Comparison of ENCODE assay signal across 28 cellular contexts in genomic region chr11:59223177-59223576, GRCh38. TPM values are rescaled to one million over a fixed set of nuclear protein-coding genes. Genes with fewer than 3 reads are reported as not detected.
DNase-seq lines count a peak whose midpoint lies in the region; ATAC-seq and TF ChIP-seq lines count a peak whose summit lies in the region.
"Had no signal": no experiment of that assay in that cellular context is flagged by ENCODE, and none has a peak within 500 bp of the region (broad histone marks: within the 10 kb centered on the region; RNA-seq: fewer than 3 reads in every experiment).

No MANE protein-coding gene starts in this region.

- H3K27me3 ChIP-seq in Peyer's patch (no peaks in the 10 kb centered on the region), lung (ENCODE audit: control insufficient read depth, insufficient read depth) (no peaks in the 10 kb centered on the region)
- no peaks in the 10 kb centered on the region for H3K27me3 ChIP-seq in CD8-positive, alpha-beta memory T cell (ENCODE audit: insufficient read depth, low read length, poor library complexity, severe bottlenecking)
- H3K27me3 ChIP-seq: neural progenitor cell, suprapubic skin had no signal

- H3K4me1 Mint-ChIP-seq in stimulated activated naive B cell treated with anti-CD40 and anti-IgM and Interleukin-4, amounts not matched to agents 10 μg/mL and 1 μg/mL and 100 μg/mL, for 72 hours = peaks cover 52 to 72% of the 10 kb centered on the region in 2 donors
- H3K4me1 Mint-ChIP-seq in CD8-positive, alpha-beta memory T cell = peaks cover 0 to 2% (median 0%) of the 10 kb centered on the region in 3 donors
- H3K4me1 Mint-ChIP-seq: neural progenitor cell had no signal

- no peaks in the 10 kb centered on the region for H3K36me3 Mint-ChIP-seq in stimulated activated naive B cell treated with anti-CD40 and anti-IgM and Interleukin-4, amounts not matched to agents 10 μg/mL and 1 μg/mL and 100 μg/mL, for 72 hours
- H3K36me3 Mint-ChIP-seq in CD8-positive, alpha-beta memory T cell = no peaks in the 10 kb centered on the region
- H3K36me3 Mint-ChIP-seq: activated naive CD8-positive, alpha-beta T cell treated with anti-CD3 and anti-CD28 coated beads for 36 hours; neural progenitor cell had no signal

- H3K9me3 ChIP-seq in Peyer's patch = no peaks in the 10 kb centered on the region
- peaks cover 0 to 4% of the 10 kb centered on the region in 2 donors for H3K9me3 ChIP-seq in lung (ENCODE audit: control insufficient read depth in 2 of 2, insufficient read depth in 1 of 2, low read length in 1 of 2)
- H3K9me3 ChIP-seq in CD8-positive, alpha-beta memory T cell (ENCODE audit: low read length) = no peaks in the 10 kb centered on the region
- H3K9me3 ChIP-seq: mucosa of descending colon, suprapubic skin had no signal

- peaks cover 0 to 8% (median 0%) of the 10 kb centered on the region in 4 donors for H3K4me1 ChIP-seq in Peyer's patch
- no peaks in the 10 kb centered on the region for H3K4me1 ChIP-seq in lung (ENCODE audit: control insufficient read depth in 2 of 2, insufficient read depth in 2 of 2, low read length in 2 of 2)
- H3K4me1 ChIP-seq in CD8-positive, alpha-beta memory T cell (ENCODE audit: insufficient read depth, low read length) = no peaks in the 10 kb centered on the region
- H3K4me1 ChIP-seq: neural progenitor cell had no signal

- H3K27ac ChIP-seq in Peyer's patch = peak overlapping the region; percentile 12 to 70 (median 44)
- H3K27ac ChIP-seq in lung (ENCODE audit: low read depth in 1 of 2, low read length in 1 of 2) = peak overlapping the region; percentile 4 to 50
- no peak overlapping the region for H3K27ac ChIP-seq in CD8-positive, alpha-beta memory T cell (ENCODE audit: low read depth, low read length)
- H3K27ac ChIP-seq: epithelial cell of prostate, neural progenitor cell had no signal

- POLR2A ChIA-PET in CD8-positive, alpha-beta memory T cell (lab: Charles Lee) = no interaction called here

- H3K36me3 ChIP-seq in Peyer's patch (no peaks in the 10 kb centered on the region), lung (ENCODE audit: control insufficient read depth in 2 of 2, insufficient read depth in 2 of 2, low read length in 2 of 2) (no peaks in the 10 kb centered on the region)
- no peaks in the 10 kb centered on the region for H3K36me3 ChIP-seq in CD8-positive, alpha-beta memory T cell (ENCODE audit: insufficient read depth, low read length)
- H3K36me3 ChIP-seq: neural progenitor cell, suprapubic skin had no signal

- peak overlapping the region; percentile 84 for H3K27ac Mint-ChIP-seq in stimulated activated naive B cell treated with anti-CD40 and anti-IgM and Interleukin-4, amounts not matched to agents 10 μg/mL and 1 μg/mL and 100 μg/mL, for 72 hours
- peak overlapping the region in 1 of 8 donors; percentile 43 for H3K27ac Mint-ChIP-seq in CD8-positive, alpha-beta memory T cell
- H3K27ac Mint-ChIP-seq: activated CD8-positive, alpha-beta T cell treated with anti-CD3 and anti-CD28 coated beads for 36 hours; activated naive CD8-positive, alpha-beta T cell treated with anti-CD3 and anti-CD28 coated beads for 36 hours; neural progenitor cell; T-helper 1 cell treated with Interleukin-12 subunit alpha and Interleukin-12 subunit beta and Interleukin-4 antibody, amounts not matched to agents 30 μg/mL and 1 μg/mL, for 36 hours had no signal

- no peak overlapping the region for H3K4me3 ChIP-seq in Peyer's patch
- no peak overlapping the region for H3K4me3 ChIP-seq in lung
- H3K4me3 ChIP-seq in CD8-positive, alpha-beta memory T cell (ENCODE audit: low read length) = no peak overlapping the region
- H3K4me3 ChIP-seq: mucosa of descending colon, neural progenitor cell, suprapubic skin had no signal

- CTCF ChIA-PET in CD8-positive, alpha-beta memory T cell (lab: Charles Lee) = no interaction called here

- ATAC-seq in lung (ENCODE audit: insufficient read depth, low FRiP score) = no peak
- ATAC-seq in stimulated activated naive B cell treated with anti-CD40 and anti-IgM and Interleukin-4, amounts not matched to agents 10 μg/mL and 1 μg/mL and 100 μg/mL, for 72 hours (replicated peaks) = peak; percentile 48 to 53
- ATAC-seq: activated CD8-positive, alpha-beta T cell treated with anti-CD3 and anti-CD28 coated beads for 36 hours had no signal

- WGBS in lung, 2 donors = 92 to 95% methylated on average over 1 of the region's 1 CpG

- TF ChIP-seq CTCF in Peyer's patch (IDR thresholded peaks at IDR 0.05) (no peak), lung (IDR thresholded peaks at IDR 0.05; ENCODE audit: control extremely low read depth, extremely low read depth) (no peak)

- TF ChIP-seq POLR2A in Peyer's patch (IDR thresholded peaks at IDR 0.05) = no peak

- peak; percentile 35 for DNase-seq in CD1c-positive myeloid dendritic cell (ENCODE audit: extremely low spot score)
- no peak for DNase-seq in Peyer's patch
- no peak for DNase-seq in lung (ENCODE audit: low spot score)
- DNase-seq in stimulated activated naive B cell treated with anti-CD40 and anti-IgM and Interleukin-4, amounts not matched to agents 10 μg/mL and 1 μg/mL and 100 μg/mL, for 72 hours = no peak
- no peak for DNase-seq in 8988T
- DNase-seq in inferior parietal cortex (ENCODE audit: extremely low spot score) = no peak
- DNase-seq in CD8-positive, alpha-beta memory T cell = no peak
- DNase-seq: activated CD4-positive, alpha-beta T cell treated with anti-CD3 and anti-CD28 coated beads for 1 hour; activated CD8-positive, alpha-beta T cell treated with anti-CD3 and anti-CD28 coated beads for 36 hours; activated effector memory CD4-positive, alpha-beta T cell treated with Interleukin-2 at 50 U/mL for 16 hours; activated naive CD8-positive, alpha-beta T cell treated with anti-CD3 and anti-CD28 coated beads for 36 hours; DMS153; foreskin melanocyte; hippocampal formation; Karpas-422; left ventricle myocardium superior; mucosa of descending colon; NCI-H1694; NCI-H2171; NCI-H524; posterior cingulate gyrus; stimulated activated CD4-positive, alpha-beta T cell treated with anti-CD3 and anti-CD28 coated beads, Interleukin-1b, Interleukin-23, amount 100 ng/mL, for 48 hours had no signal

- no peaks in the 10 kb centered on the region for H3K9me3 Mint-ChIP-seq in stimulated activated naive B cell treated with anti-CD40 and anti-IgM and Interleukin-4, amounts not matched to agents 10 μg/mL and 1 μg/mL and 100 μg/mL, for 72 hours
- no peaks in the 10 kb centered on the region for H3K9me3 Mint-ChIP-seq in CD8-positive, alpha-beta memory T cell
- H3K9me3 Mint-ChIP-seq: activated CD8-positive, alpha-beta T cell treated with anti-CD3 and anti-CD28 coated beads for 36 hours; activated naive CD8-positive, alpha-beta T cell treated with anti-CD3 and anti-CD28 coated beads for 36 hours; T-helper 1 cell treated with Interleukin-12 subunit alpha and Interleukin-12 subunit beta and Interleukin-4 antibody, amounts not matched to agents 30 μg/mL and 1 μg/mL, for 36 hours had no signal

- H3K27me3 Mint-ChIP-seq in stimulated activated naive B cell treated with anti-CD40 and anti-IgM and Interleukin-4, amounts not matched to agents 10 μg/mL and 1 μg/mL and 100 μg/mL, for 72 hours = no peaks in the 10 kb centered on the region
- H3K27me3 Mint-ChIP-seq in CD8-positive, alpha-beta memory T cell = peaks cover 8 to 17% of the 10 kb centered on the region in 2 donors

- H3K4me3 Mint-ChIP-seq in stimulated activated naive B cell treated with anti-CD40 and anti-IgM and Interleukin-4, amounts not matched to agents 10 μg/mL and 1 μg/mL and 100 μg/mL, for 72 hours = peak overlapping the region in 1 of 2 donors; percentile 0
- H3K4me3 Mint-ChIP-seq in CD8-positive, alpha-beta memory T cell = no peak overlapping the region
- H3K4me3 Mint-ChIP-seq: activated CD8-positive, alpha-beta T cell treated with anti-CD3 and anti-CD28 coated beads for 36 hours; activated naive CD8-positive, alpha-beta T cell treated with anti-CD3 and anti-CD28 coated beads for 36 hours; neural progenitor cell; T-helper 1 cell treated with Interleukin-12 subunit alpha and Interleukin-12 subunit beta and Interleukin-4 antibody, amounts not matched to agents 30 μg/mL and 1 μg/mL, for 36 hours had no signal

RNA-seq across cellular contexts. Expression of gene MPEG1, which starts 10.4 kb away (rescaled TPM):
- total RNA-seq in Peyer's patch = 10 to 100 TPM in 1 of 4 donors, 1 to 10 TPM in 3; 3.5 to 51.2 (median 6.0) TPM
- total RNA-seq in lung = 10 to 100 TPM; 28.1 to 45.6 TPM
- 10 to 100 TPM in 1 of 2 donors, 1 to 10 TPM in 1; 7.0 to 63.5 TPM for polyA plus RNA-seq in lung
- total RNA-seq in CD8-positive, alpha-beta memory T cell = 1 to 10 TPM; 1.2 to 1.5 TPM
- not detected for polyA plus RNA-seq in CD8-positive, alpha-beta memory T cell
- total RNA-seq: activated CD8-positive, alpha-beta T cell treated with anti-CD3 and anti-CD28 coated beads for 36 hours; H1; SK-MEL-5 had no signal
- polyA plus RNA-seq: H1 had no signal

RNA-seq across cellular contexts. Expression of gene DTX4, which starts 51.2 kb away (rescaled TPM):
- total RNA-seq in Peyer's patch = 10 to 100 TPM; 41.3 to 93.8 (median 60.9) TPM
- 10 to 100 TPM; 44.6 to 51.6 TPM for total RNA-seq in lung
- 10 to 100 TPM; 14.7 to 25.0 TPM for polyA plus RNA-seq in lung
- total RNA-seq in CD8-positive, alpha-beta memory T cell = under 1 TPM; 0.24 to 0.38 TPM
- polyA plus RNA-seq in CD8-positive, alpha-beta memory T cell = 0.98 TPM

Comparison
In these comparisons a context has a peak if more than half of its experiments do, and no peak if none do; other contexts are left out.
1. RNA of gene DTX4, which starts 51.2 kb away (total RNA-seq): 41.3 to 93.8 TPM in Peyer's patch and 44.6 to 51.6 TPM in lung; 0.24 to 0.38 TPM in CD8-positive, alpha-beta memory T cell; every median in the first group is over 10 times any median in the second.